ENCODE assay signal across 24 cellular contexts in the genomic region with DNA sequence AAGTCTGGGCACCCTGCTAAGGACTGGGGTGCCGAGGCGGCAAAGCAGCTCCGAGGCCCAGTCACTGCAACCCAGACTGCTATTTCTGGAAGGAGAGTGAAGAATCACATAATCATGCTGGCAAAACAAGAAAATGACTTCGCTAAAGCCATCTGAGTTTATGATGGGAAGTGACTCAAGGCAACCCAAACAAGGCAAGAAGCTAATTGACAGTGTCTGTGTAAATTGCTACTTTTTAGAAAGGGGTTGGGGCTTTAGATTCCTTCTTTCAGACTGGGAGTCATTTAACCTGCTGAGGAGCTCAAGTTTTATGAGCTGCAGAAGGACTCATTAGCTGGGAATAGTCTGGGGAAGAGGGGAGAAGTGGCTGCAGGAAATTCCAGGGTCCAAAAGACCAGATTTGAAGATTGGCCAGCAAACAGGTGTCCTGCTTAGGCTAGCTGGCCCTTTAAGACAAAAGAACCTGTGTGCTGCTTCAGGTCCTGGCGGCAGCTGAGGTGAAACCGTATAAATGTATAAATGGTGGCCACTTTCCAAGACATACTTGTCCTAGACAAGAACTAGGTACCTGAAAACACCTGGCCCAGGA. TPM values are rescaled to one million over a fixed set of nuclear protein-coding genes. Genes with fewer than 3 reads are reported as not detected.
"Had no signal": no experiment of that assay in that cellular context is flagged by ENCODE, and none has a peak within 500 bp of the region (broad histone marks: within the 10 kb centered on the region; RNA-seq: fewer than 3 reads in every experiment).

No MANE protein-coding gene starts in this region.

- H3K27me3 ChIP-seq: heart left ventricle, left lung, uterus had no signal

- H3K27ac ChIP-seq: left lung, prostate gland, thoracic aorta, uterus had no signal

- H3K9me3 Mint-ChIP-seq: activated B cell treated with CpG ODN at 0.5 μM for 24 hours; activated CD4-positive, alpha-beta T cell treated with anti-CD3 and anti-CD28 coated beads, Interleukin-2, amount 10 ng/mL, durations not matched to agents 24 days and 14 days; activated naive CD8-positive, alpha-beta T cell treated with anti-CD3 and anti-CD28 coated beads for 36 hours; brain; effector memory CD8-positive, alpha-beta T cell; naive thymus-derived CD8-positive, alpha-beta T cell; stimulated activated naive CD8-positive, alpha-beta T cell treated with anti-CD3 and anti-CD28 coated beads, Interleukin-15, amount 100 ng/mL, for 72 hours had no signal

- H3K4me3 ChIP-seq: heart left ventricle, left lung, prostate gland, thoracic aorta, uterus had no signal

- H3K27me3 Mint-ChIP-seq: activated naive CD8-positive, alpha-beta T cell treated with anti-CD3 and anti-CD28 coated beads for 36 hours; brain; effector memory CD8-positive, alpha-beta T cell; naive thymus-derived CD8-positive, alpha-beta T cell; stimulated activated naive CD8-positive, alpha-beta T cell treated with anti-CD3 and anti-CD28 coated beads, Interleukin-15, amount 100 ng/mL, for 72 hours had no signal

- H3K36me3 Mint-ChIP-seq: activated naive CD8-positive, alpha-beta T cell treated with anti-CD3 and anti-CD28 coated beads for 36 hours; naive thymus-derived CD8-positive, alpha-beta T cell had no signal

- H3K27ac Mint-ChIP-seq: activated B cell treated with CpG ODN at 0.5 μM for 24 hours; activated CD4-positive, alpha-beta T cell treated with anti-CD3 and anti-CD28 coated beads, Interleukin-2, amount 10 ng/mL, durations not matched to agents 24 days and 14 days; activated CD8-positive, alpha-beta T cell treated with anti-CD3 and anti-CD28 coated beads, Interleukin-2, amount 10 ng/mL, durations not matched to agents 7 days and 5 days; activated naive CD8-positive, alpha-beta T cell treated with anti-CD3 and anti-CD28 coated beads for 36 hours; brain; effector memory CD8-positive, alpha-beta T cell; stimulated activated naive CD8-positive, alpha-beta T cell treated with anti-CD3 and anti-CD28 coated beads, Interleukin-15, amount 100 ng/mL, for 72 hours had no signal

- H3K9me3 ChIP-seq: heart left ventricle, left lung, prostate gland, thoracic aorta, uterus had no signal

- ATAC-seq: activated CD8-positive, alpha-beta T cell treated with anti-CD3 and anti-CD28 coated beads, Interleukin-2, amount 10 ng/mL, durations not matched to agents 7 days and 5 days; effector memory CD8-positive, alpha-beta T cell; heart left ventricle; left lung; naive thymus-derived CD8-positive, alpha-beta T cell; right cardiac atrium; stimulated activated naive CD8-positive, alpha-beta T cell treated with anti-CD3 and anti-CD28 coated beads, Interleukin-15, amount 100 ng/mL, for 72 hours had no signal

- H3K4me1 Mint-ChIP-seq: brain had no signal

- H3K4me3 Mint-ChIP-seq: activated B cell treated with CpG ODN at 0.5 μM for 24 hours; activated CD4-positive, alpha-beta T cell treated with anti-CD3 and anti-CD28 coated beads, Interleukin-2, amount 10 ng/mL, durations not matched to agents 24 days and 14 days; activated CD8-positive, alpha-beta T cell treated with anti-CD3 and anti-CD28 coated beads, Interleukin-2, amount 10 ng/mL, durations not matched to agents 7 days and 5 days; activated naive CD8-positive, alpha-beta T cell treated with anti-CD3 and anti-CD28 coated beads for 36 hours; brain; effector memory CD8-positive, alpha-beta T cell; naive thymus-derived CD8-positive, alpha-beta T cell; stimulated activated naive CD8-positive, alpha-beta T cell treated with anti-CD3 and anti-CD28 coated beads, Interleukin-15, amount 100 ng/mL, for 72 hours had no signal

- H3K36me3 ChIP-seq: prostate gland, uterus had no signal

- H3K4me1 ChIP-seq: prostate gland had no signal

- DNase-seq: activated B cell treated with CpG ODN at 0.5 μM for 24 hours; activated CD4-positive, alpha-beta T cell treated with anti-CD3 and anti-CD28 coated beads, Interleukin-2, amount 10 ng/mL, durations not matched to agents 24 days and 14 days; activated CD8-positive, alpha-beta memory T cell treated with anti-CD3 and anti-CD28 coated beads, Interleukin-2, amount 50 U/mL, for 4 hours; activated CD8-positive, alpha-beta T cell treated with anti-CD3 and anti-CD28 coated beads, Interleukin-2, amount 10 ng/mL, durations not matched to agents 7 days and 5 days; activated gamma-delta T cell treated with Interleukin-2 at 50 U/mL for 16 hours; activated naive CD8-positive, alpha-beta T cell treated with anti-CD3 and anti-CD28 coated beads for 36 hours; activated T-cell treated with anti-CD3 and anti-CD28 coated beads, Interleukin-2, amount 50 U/mL, for 48 hours; amygdala; effector memory CD8-positive, alpha-beta T cell; foreskin melanocyte; heart left ventricle; left lung; mammary epithelial cell; naive thymus-derived CD8-positive, alpha-beta T cell; nucleus accumbens; right cardiac atrium; stimulated activated naive CD8-positive, alpha-beta T cell treated with anti-CD3 and anti-CD28 coated beads, Interleukin-15, amount 100 ng/mL, for 72 hours; T-helper 2 cell; uterus had no signal

RNA-seq across cellular contexts. Expression of gene TSHB, which starts 28.1 kb away (rescaled TPM):
- total RNA-seq: activated B cell treated with CpG ODN at 0.5 μM for 24 hours; activated CD4-positive, alpha-beta T cell treated with anti-CD3 and anti-CD28 coated beads, Interleukin-2, amount 10 ng/mL, durations not matched to agents 24 days and 14 days; activated CD8-positive, alpha-beta T cell treated with anti-CD3 and anti-CD28 coated beads, Interleukin-2, amount 10 ng/mL, durations not matched to agents 7 days and 5 days; activated naive CD8-positive, alpha-beta T cell treated with anti-CD3 and anti-CD28 coated beads for 36 hours; fibroblast of lung; heart left ventricle; left lung; mammary epithelial cell; mononuclear cell; naive thymus-derived CD8-positive, alpha-beta T cell; prostate gland; right cardiac atrium; thoracic aorta; uterus had no signal
- polyA plus RNA-seq: fibroblast of lung; heart left ventricle; mammary epithelial cell; naive thymus-derived CD8-positive, alpha-beta T cell; right cardiac atrium had no signal
